22 cellular contexts compared by ENCODE assay signal in the genomic region with DNA sequence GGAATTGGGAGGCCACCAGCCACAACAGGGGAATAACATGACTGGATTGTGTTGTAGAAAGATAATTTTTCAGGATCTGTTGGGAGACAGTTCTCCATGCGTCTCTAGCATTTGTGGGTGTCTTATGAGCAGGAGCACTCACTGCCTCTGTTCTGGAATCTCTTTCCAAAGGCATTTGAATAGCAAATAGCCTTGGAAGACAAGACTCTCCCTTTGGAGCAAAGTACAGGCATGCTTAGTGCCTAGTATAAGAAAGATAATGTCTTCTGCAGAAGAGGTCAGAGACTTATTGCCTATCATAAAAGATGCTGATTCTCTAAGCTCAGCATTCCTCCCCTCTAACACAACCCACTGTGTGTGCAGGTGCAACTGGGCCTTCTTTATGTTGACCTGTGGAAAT. TPM values are rescaled to one million over a fixed set of nuclear protein-coding genes. Genes with fewer than 3 reads are reported as not detected.
A peak's percentile ranks its signal among the peaks of the same experiment; 100 is the strongest.
DNase-seq lines count a peak whose midpoint lies in the region; ATAC-seq, FAIRE-seq and TF ChIP-seq lines count a peak whose summit lies in the region.
"Had no signal": no experiment of that assay in that cellular context is flagged by ENCODE, and none has a peak within 500 bp of the region (broad histone marks: within the 10 kb centered on the region; RNA-seq: fewer than 3 reads in every experiment).

No MANE protein-coding gene starts in this region.

- H3K4me1 ChIP-seq in K562 (replicated peaks in 1 of 2; ENCODE audit: control insufficient read depth in 2 of 2, insufficient read depth in 2 of 2, low read length in 2 of 2) (peaks cover 33 to 55% of the 10 kb centered on the region in 2 experiments), mucosa of descending colon (ENCODE audit: low read depth) (peaks cover 26% of the 10 kb centered on the region), spleen (peaks cover 23 to 68% (median 50%) of the 10 kb centered on the region in 6 donors), esophagus squamous epithelium (peaks cover 26 to 51% (median 37%) of the 10 kb centered on the region in 3 donors)

- TF ChIP-seq POLR2A in K562 (conservative IDR thresholded peaks at IDR 0.05) (no peak), spleen (IDR thresholded peaks at IDR 0.05) (no peak), esophagus squamous epithelium (IDR thresholded peaks at IDR 0.05) (no peak)

- no peak overlapping the region; a peak in 1 of 4 replicates for H3K9ac ChIP-seq in K562 (ENCODE audit: insufficient read depth in 1 of 2, low read depth in 2 of 2, low read length in 2 of 2)

- POLR2A ChIA-PET in K562 (lab: Yijun Ruan, JAX), result no interaction called here

- no peak for TF ChIP-seq CTCF in K562 (IDR thresholded peaks at IDR 0.05 in 2 of 3, conservative IDR thresholded peaks at IDR 0.05 in 1 of 3; ENCODE audit: insufficient read depth in 2 of 3, low read depth in 1 of 3, low read length in 3 of 3)
- no peak for TF ChIP-seq CTCF in mucosa of descending colon (IDR thresholded peaks at IDR 0.05)
- TF ChIP-seq CTCF in spleen (IDR thresholded peaks at IDR 0.05 in 8 of 11, conservative IDR thresholded peaks at IDR 0.05 in 3 of 11), result no peak
- no peak for TF ChIP-seq CTCF in esophagus squamous epithelium (IDR thresholded peaks at IDR 0.05)

- DNase-seq in activated T-cell treated with anti-CD3 and anti-CD28 coated beads, Interleukin-2, amount 50 U/mL, for 24 hours, result peak; percentile 12
- no peak for DNase-seq in activated T-cell treated with anti-CD3 and anti-CD28 coated beads, Interleukin-2, amount 50 U/mL, for 4 hours
- DNase-seq in K562 (ENCODE audit: extremely low read depth in 1 of 4, low spot score in 3 of 4) (no peak), mucosa of descending colon (peak in 1 of 3 donors; percentile 38), spleen (no peak), esophagus squamous epithelium (lab: John Stamatoyannopoulos, UW) (no peak)
- DNase-seq: 8988T, Calu3, DMS79 treated with DMSO at 0.1 percent for 48 hours, NCI-H1417, NCI-H2029 treated with DMSO at 0.1 percent for 48 hours, NCI-H526, SIG-M5 had no signal

- CTCF ChIA-PET in K562 (lab: Yijun Ruan, JAX; ENCODE audit: low intra/inter-chr PET ratio), result no interaction called here

- H3K27me3 ChIP-seq in K562 (ENCODE audit: control insufficient read depth in 2 of 2, insufficient read depth in 2 of 2, low read length in 2 of 2), result no peaks in the 10 kb centered on the region
- no peaks in the 10 kb centered on the region for H3K27me3 ChIP-seq in spleen (replicated peaks in 1 of 7)
- no peaks in the 10 kb centered on the region for H3K27me3 ChIP-seq in esophagus squamous epithelium

- BruUV-seq in K562 (replicated peaks; lab: Mats Ljungman, UMichigan), result no TSS peak

- H3K4me3 Mint-ChIP-seq in activated T-cell treated with anti-CD3 and anti-CD28 coated beads, Interleukin-2, amount 50 U/mL, for 24 hours, result no peak overlapping the region
- H3K4me3 Mint-ChIP-seq in activated T-cell treated with anti-CD3 and anti-CD28 coated beads, Interleukin-2, amount 50 U/mL, for 4 hours, result no peak overlapping the region
- H3K4me3 Mint-ChIP-seq in stimulated activated memory B cell treated with anti-CD40 and anti-IgM and Interleukin-4, amounts not matched to agents 10 μg/mL and 1 μg/mL and 100 μg/mL, for 72 hours, result no peak overlapping the region
- H3K4me3 Mint-ChIP-seq: CD14-positive monocyte, IgD-negative memory B cell had no signal

- H3K27me3 Mint-ChIP-seq in activated T-cell treated with anti-CD3 and anti-CD28 coated beads, Interleukin-2, amount 50 U/mL, for 24 hours, result no peaks in the 10 kb centered on the region
- no peaks in the 10 kb centered on the region for H3K27me3 Mint-ChIP-seq in activated T-cell treated with anti-CD3 and anti-CD28 coated beads, Interleukin-2, amount 50 U/mL, for 4 hours (ENCODE audit: low read depth)
- no peaks in the 10 kb centered on the region for H3K27me3 Mint-ChIP-seq in stimulated activated memory B cell treated with anti-CD40 and anti-IgM and Interleukin-4, amounts not matched to agents 10 μg/mL and 1 μg/mL and 100 μg/mL, for 72 hours
- H3K27me3 Mint-ChIP-seq: IgD-negative memory B cell had no signal

- no peak overlapping the region for H3K27ac Mint-ChIP-seq in activated T-cell treated with anti-CD3 and anti-CD28 coated beads, Interleukin-2, amount 50 U/mL, for 24 hours
- H3K27ac Mint-ChIP-seq in stimulated activated memory B cell treated with anti-CD40 and anti-IgM and Interleukin-4, amounts not matched to agents 10 μg/mL and 1 μg/mL and 100 μg/mL, for 72 hours, result no peak overlapping the region

- H3K9me3 Mint-ChIP-seq in activated T-cell treated with anti-CD3 and anti-CD28 coated beads, Interleukin-2, amount 50 U/mL, for 24 hours, result no peaks in the 10 kb centered on the region
- no peaks in the 10 kb centered on the region for H3K9me3 Mint-ChIP-seq in activated T-cell treated with anti-CD3 and anti-CD28 coated beads, Interleukin-2, amount 50 U/mL, for 4 hours
- no peaks in the 10 kb centered on the region for H3K9me3 Mint-ChIP-seq in stimulated activated memory B cell treated with anti-CD40 and anti-IgM and Interleukin-4, amounts not matched to agents 10 μg/mL and 1 μg/mL and 100 μg/mL, for 72 hours
- H3K9me3 Mint-ChIP-seq: IgD-negative memory B cell had no signal

- H3K27ac ChIP-seq in K562 (ENCODE audit: extremely low read depth, low read depth, low read length), result no peak overlapping the region
- H3K27ac ChIP-seq in spleen, result no peak overlapping the region
- H3K27ac ChIP-seq in esophagus squamous epithelium, result no peak overlapping the region

- in situ Hi-C loops in K562 (cut with MboI), result no loop called here

- TF ChIP-seq EP300 in K562 (IDR thresholded peaks at IDR 0.05; ENCODE audit: low read length), result no peak

- ATAC-seq in activated T-cell treated with anti-CD3 and anti-CD28 coated beads, Interleukin-2, amount 50 U/mL, for 4 hours, result no peak
- ATAC-seq in K562 (no peak), mucosa of descending colon (peak; percentile 42), HG02973 (IDR thresholded peaks at IDR 0.05; ENCODE audit: unreplicated experiment) (no peak)
- ATAC-seq in stimulated activated memory B cell treated with anti-CD40 and anti-IgM and Interleukin-4, amounts not matched to agents 10 μg/mL and 1 μg/mL and 100 μg/mL, for 72 hours, result no peak

- peak overlapping the region; percentile 82; the same call in 1 of the 2 replicates for H2AFZ ChIP-seq in K562 (ENCODE audit: low read depth, low read length)

- 86% methylated on average over 1 of the region's 1 CpG for WGBS in K562 (ENCODE audit: insufficient coverage, low coverage, missing lambda C conversion rate)
- 86 to 100% (median 92%) methylated on average over 1 of the region's 1 CpG for WGBS in spleen, 5 donors
- WGBS in esophagus squamous epithelium, 2 donors, result 60 to 100% methylated on average over 1 of the region's 1 CpG

- H4K20me1 ChIP-seq in K562 (replicated peaks; ENCODE audit: control insufficient read depth, insufficient read depth, low read length), result no peaks in the 10 kb centered on the region

- no peak for TF ChIP-seq RAD21 in K562 (CRISPR knock-in tag; conservative IDR thresholded peaks at IDR 0.05 in 1 of 2, IDR thresholded peaks at IDR 0.05 in 1 of 2)

- no peak for FAIRE-seq in K562 (lab: Jason Lieb, UNC)
- FAIRE-seq: G401.6, GM12891, GM19239, RCC 7860 had no signal

- no peak overlapping the region for H3K4me2 ChIP-seq in K562 (ENCODE audit: insufficient read depth, low read length)

- H3K36me3 ChIP-seq in K562 (ENCODE audit: control insufficient read depth, insufficient read depth, low read length), result no peaks in the 10 kb centered on the region
- no peaks in the 10 kb centered on the region for H3K36me3 ChIP-seq in mucosa of descending colon (ENCODE audit: low read depth)
- H3K36me3 ChIP-seq in spleen, result no peaks in the 10 kb centered on the region
- no peaks in the 10 kb centered on the region for H3K36me3 ChIP-seq in esophagus squamous epithelium
- H3K36me3 ChIP-seq: HAP-1 had no signal

- no peaks in the 10 kb centered on the region for H3K9me1 ChIP-seq in K562 (ENCODE audit: control insufficient read depth, insufficient read depth, low read length)

- H3K9me3 ChIP-seq in K562 (replicated peaks; ENCODE audit: control insufficient read depth, insufficient read depth, low read depth, low read length) (no peaks in the 10 kb centered on the region), mucosa of descending colon (no peaks in the 10 kb centered on the region), spleen (no peaks in the 10 kb centered on the region), esophagus squamous epithelium (no peaks in the 10 kb centered on the region)
- H3K9me3 ChIP-seq: HAP-1 had no signal

- H3K4me3 ChIP-seq in K562 (no peak overlapping the region), mucosa of descending colon (no peak overlapping the region), spleen (no peak overlapping the region), esophagus squamous epithelium (no peak overlapping the region)
- H3K4me3 ChIP-seq: HAP-1 had no signal

- H3K79me2 ChIP-seq in K562 (ENCODE audit: control insufficient read depth, insufficient read depth, low read length), result no peaks in the 10 kb centered on the region

- intact Hi-C loops in K562 (cut with micrococcal nuclease), result no loop called here
- intact Hi-C loops in mucosa of descending colon (cut with DNase I, micrococcal nuclease), result no loop called here
- intact Hi-C loops in spleen (cut with DNase I; ENCODE audit: low total_unique reads), result no loop called here
- intact Hi-C loops in esophagus squamous epithelium (cut with DNase I), result no loop called here

- H3K4me1 Mint-ChIP-seq in activated T-cell treated with anti-CD3 and anti-CD28 coated beads, Interleukin-2, amount 50 U/mL, for 24 hours (ENCODE audit: low read depth), result peaks cover 68% of the 10 kb centered on the region
- H3K4me1 Mint-ChIP-seq in activated T-cell treated with anti-CD3 and anti-CD28 coated beads, Interleukin-2, amount 50 U/mL, for 4 hours (ENCODE audit: low read depth), result peaks cover 66% of the 10 kb centered on the region
- H3K4me1 Mint-ChIP-seq in stimulated activated memory B cell treated with anti-CD40 and anti-IgM and Interleukin-4, amounts not matched to agents 10 μg/mL and 1 μg/mL and 100 μg/mL, for 72 hours, result peaks cover 56% of the 10 kb centered on the region

- peaks cover 11% of the 10 kb centered on the region for H3K36me3 Mint-ChIP-seq in activated T-cell treated with anti-CD3 and anti-CD28 coated beads, Interleukin-2, amount 50 U/mL, for 24 hours (ENCODE audit: low read depth)
- peaks cover 2% of the 10 kb centered on the region for H3K36me3 Mint-ChIP-seq in activated T-cell treated with anti-CD3 and anti-CD28 coated beads, Interleukin-2, amount 50 U/mL, for 4 hours (ENCODE audit: insufficient read depth)
- H3K36me3 Mint-ChIP-seq in stimulated activated memory B cell treated with anti-CD40 and anti-IgM and Interleukin-4, amounts not matched to agents 10 μg/mL and 1 μg/mL and 100 μg/mL, for 72 hours, result peaks cover 20% of the 10 kb centered on the region

RNA-seq across cellular contexts. Expression of a gene that starts 58.3 kb away (rescaled TPM):
- 10 to 100 TPM; 16.0 to 21.8 (median 19.4) TPM for total RNA-seq in activated T-cell treated with anti-CD3 and anti-CD28 coated beads, Interleukin-2, amount 50 U/mL, for 4 hours
- 10.2 and 16.7 TPM in 2 replicates for total RNA-seq in K562 (2011; cell fraction: chromatin; rRNA removed; ENCODE audit: low replicate concordance)
- total RNA-seq in K562 (2011; cell fraction: nucleolus; rRNA removed), result 7.7 and 8.9 TPM in 2 replicates
- 11.4 and 14.4 TPM in 2 replicates for total RNA-seq in K562 (2011; cell fraction: nucleoplasm; rRNA removed)
- total RNA-seq in K562 (2014; rRNA removed), result 3.7 and 5.1 TPM in 2 replicates
- total RNA-seq in K562 (2014; rRNA removed; fragmentation: Illumina TruSeq; extraction: Trizol), result 6.9 and 7.2 TPM in 2 replicates
- 6.3 and 6.7 TPM in 2 replicates for total RNA-seq in K562 (2015; rRNA removed; fragmentation: Illumina TruSeq; extraction: Trizol)
- 7.1 and 7.4 TPM in 2 replicates for total RNA-seq in K562 (2021)
- 5.8 and 6.8 TPM in 2 replicates for polyA plus RNA-seq in K562 (2011; rRNA removed)
- polyA plus RNA-seq in K562 (2011; cell fraction: cytosol; rRNA removed), result 2.1 and 2.6 TPM in 2 replicates
- polyA plus RNA-seq in K562 (2011; cell fraction: nucleus; rRNA removed), result 11.1 and 13.5 TPM in 2 replicates
- polyA plus RNA-seq in K562 (2012), result 4.6 and 5.0 TPM in 2 replicates
- 5.0 TPM in 2 replicates for polyA plus RNA-seq in K562 (2014; fragmentation: Illumina TruSeq; extraction: Trizol)
- polyA plus RNA-seq in K562 (2014; fragmentation: Nextera tagmentation; extraction: Ambion mirVana), result 1 to 10 TPM; 2.7 to 3.6 TPM
- polyA plus RNA-seq in K562 (2014; rRNA removed), result 7.8 and 10.0 TPM in 2 replicates
- polyA minus RNA-seq in K562 (2011; rRNA and poly(A)+ RNA removed), result 2.3 and 3.5 TPM in 2 replicates
- polyA minus RNA-seq in K562 (2011; cell fraction: cytosol; rRNA and poly(A)+ RNA removed), result 1.8 and 7.5 TPM in 2 replicates
- polyA minus RNA-seq in K562 (2011; cell fraction: nucleus; rRNA and poly(A)+ RNA removed), result 6.1 and 8.9 TPM in 2 replicates
- total RNA-seq in mucosa of descending colon, result 1 to 10 TPM; 5.9 to 8.9 (median 6.9) TPM
- total RNA-seq in spleen, result 10 to 100 TPM in 6 of 7 donors, 1 to 10 TPM in 1; 9.2 to 16.8 (median 11.8) TPM
- 10 to 100 TPM; 15.9 to 28.8 (median 21.8) TPM for polyA plus RNA-seq in spleen
- total RNA-seq in esophagus squamous epithelium, result 1 to 10 TPM; 3.9 to 8.6 (median 4.8) TPM
